Comparison of ENCODE assay signal across 14 cellular contexts in the genomic region with DNA sequence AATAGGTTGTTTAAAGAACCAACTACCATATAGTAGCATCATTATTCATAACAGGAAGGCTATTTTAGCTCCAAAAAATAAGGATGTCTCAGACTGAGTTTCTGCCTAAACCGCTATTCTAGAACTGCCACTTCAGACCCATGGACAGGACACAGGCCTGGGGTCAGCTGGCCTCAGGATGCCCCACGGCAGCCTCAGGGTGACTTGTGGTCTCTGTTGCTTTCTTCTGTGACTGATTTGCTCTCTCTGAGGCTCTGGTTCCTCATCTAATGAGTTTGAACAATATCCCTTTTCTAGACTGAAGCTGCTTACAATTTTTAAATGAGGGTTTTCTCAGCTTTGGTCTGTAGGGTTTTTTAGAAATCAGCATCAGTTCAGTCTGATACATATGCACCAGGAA. TPM values are rescaled to one million over a fixed set of nuclear protein-coding genes. Genes with fewer than 3 reads are reported as not detected.
DNase-seq lines count a peak whose midpoint lies in the region; ATAC-seq and TF ChIP-seq lines count a peak whose summit lies in the region.
"Had no signal": no experiment of that assay in that cellular context is flagged by ENCODE, and none has a peak within 500 bp of the region (broad histone marks: within the 10 kb centered on the region; RNA-seq: fewer than 3 reads in every experiment).

No MANE protein-coding gene starts in this region.

- H4K20me1 ChIP-seq in BLaER1 (no peaks in the 10 kb centered on the region), GM23338 (replicated peaks; ENCODE audit: insufficient read depth) (no peaks in the 10 kb centered on the region)

- H3K36me3 ChIP-seq in BLaER1 (no peaks in the 10 kb centered on the region), colonic mucosa (no peaks in the 10 kb centered on the region), GM23338 (ENCODE audit: insufficient read depth) (no peaks in the 10 kb centered on the region)
- H3K36me3 ChIP-seq: BE2C, HAP-1 had no signal

- no peak overlapping the region for H2AFZ ChIP-seq in GM23338

- peaks cover 18% of the 10 kb centered on the region for H3K9me3 Mint-ChIP-seq in GM23338

- no peaks in the 10 kb centered on the region for H3F3A ChIP-seq in GM23338 (replicated peaks; ENCODE audit: low read depth)

- TF ChIP-seq CTCF in GM12865 (IDR thresholded peaks at IDR 0.05; ENCODE audit: insufficient read depth, low read depth, low read length, missing control alignments) (no peak), colonic mucosa (IDR thresholded peaks at IDR 0.05) (no peak), GM23338 (conservative IDR thresholded peaks at IDR 0.05; ENCODE audit: low read depth in 2 of 2) (no peak)

- intact Hi-C loops in colonic mucosa (cut with DNase I): no loop called here

- peak overlapping the region; percentile 15; the same call in 1 of the 2 replicates for H3K4me3 ChIP-seq in BLaER1
- no peak overlapping the region for H3K4me3 ChIP-seq in GM12865 (ENCODE audit: low read depth, low read length)
- H3K4me3 ChIP-seq in colonic mucosa: no peak overlapping the region
- H3K4me3 ChIP-seq in GM23338: no peak overlapping the region
- H3K4me3 ChIP-seq: HAP-1 had no signal

- H3K4me2 ChIP-seq in BLaER1: peak overlapping the region; percentile 80
- H3K4me2 ChIP-seq in GM23338: no peak overlapping the region

- H3K79me2 ChIP-seq in GM23338 (replicated peaks; ENCODE audit: insufficient read depth): no peaks in the 10 kb centered on the region

- H3K9me3 ChIP-seq in BLaER1 (peaks cover 31% of the 10 kb centered on the region), colonic mucosa (no peaks in the 10 kb centered on the region)
- H3K9me3 ChIP-seq: BE2C, HAP-1 had no signal

- H3K4me3 Mint-ChIP-seq in GM23338: no peak overlapping the region
- H3K4me3 Mint-ChIP-seq: CD4-positive, CD25-positive, alpha-beta regulatory T cell had no signal

- DNase-seq in GM12865 (ENCODE audit: low read depth) (peak; percentile 37), colonic mucosa (peak; percentile 10), ureter (ENCODE audit: low spot score) (peak; percentile 17), GM23338 (ENCODE audit: low spot score) (no peak), Kasumi-1 (lab: John Stamatoyannopoulos, UW) (no peak), AG08395 (ENCODE audit: low spot score) (no peak)
- DNase-seq: ACHN; BE2C; CD4-positive, CD25-positive, alpha-beta regulatory T cell; DMS53 had no signal

- peak overlapping the region; percentile 49; the same call in 1 of the 2 replicates for H3K27ac ChIP-seq in BLaER1
- no peak overlapping the region for H3K27ac ChIP-seq in colonic mucosa
- H3K27ac ChIP-seq in GM23338 (ENCODE audit: low read depth): no peak overlapping the region

- no peak overlapping the region for H3K27ac Mint-ChIP-seq in GM23338
- H3K27ac Mint-ChIP-seq: CD4-positive, CD25-positive, alpha-beta regulatory T cell had no signal

- H3K4me1 ChIP-seq in BLaER1 (peaks cover 70% of the 10 kb centered on the region), colonic mucosa (no peaks in the 10 kb centered on the region), GM23338 (ENCODE audit: insufficient read depth) (peaks cover 10% of the 10 kb centered on the region; the same call in 1 of the 2 replicates)
- H3K4me1 ChIP-seq: BE2C, HAP-1 had no signal

- H3K9me2 ChIP-seq in GM23338 (ENCODE audit: insufficient read depth): no peaks in the 10 kb centered on the region

- ATAC-seq in GM23338: no peak
- ATAC-seq: HepG2 had no signal

- no peak overlapping the region; the same call in 1 of the 2 replicates for H3K9ac ChIP-seq in BLaER1
- no peak overlapping the region for H3K9ac ChIP-seq in colonic mucosa (ENCODE audit: low read depth in 2 of 2, low read length in 2 of 2)

- H3K36me3 Mint-ChIP-seq in GM23338 (ENCODE audit: low read depth): peaks cover 12% of the 10 kb centered on the region
- H3K36me3 Mint-ChIP-seq: CD4-positive, CD25-positive, alpha-beta regulatory T cell had no signal

- H3K27me3 ChIP-seq in BLaER1 (no peaks in the 10 kb centered on the region), colonic mucosa (no peaks in the 10 kb centered on the region), GM23338 (ENCODE audit: insufficient read depth) (no peaks in the 10 kb centered on the region)

- no peaks in the 10 kb centered on the region for H3K27me3 Mint-ChIP-seq in GM23338 (ENCODE audit: insufficient read depth, low read depth, poor library complexity)
- H3K27me3 Mint-ChIP-seq: CD4-positive, CD25-positive, alpha-beta regulatory T cell had no signal

- peaks cover 21% of the 10 kb centered on the region for H3K4me1 Mint-ChIP-seq in GM23338

TF ChIP-seq in GM23338, 12 proteins besides CTCF, POLR2A, EP300 and RAD21 (continues in another document):
- TF ChIP-seq NANOG (IDR thresholded peaks at IDR 0.05; ENCODE audit: borderline replicate concordance) (no peak), CREB1 (CRISPR knock-in tag; IDR thresholded peaks at IDR 0.05; ENCODE audit: low read depth) (no peak), STAT1 (IDR thresholded peaks at IDR 0.05; ENCODE audit: unreplicated experiment) (no peak), ZNF331 (CRISPR knock-in tag; IDR thresholded peaks at IDR 0.05; ENCODE audit: low read depth) (no peak), JUNB (IDR thresholded peaks at IDR 0.05; ENCODE audit: unreplicated experiment) (no peak), POLR2AphosphoS5 (IDR thresholded peaks at IDR 0.05; ENCODE audit: low read depth) (no peak), EZH2phosphoT487 (IDR thresholded peaks at IDR 0.05; ENCODE audit: unreplicated experiment) (no peak)
- TF ChIP-seq, protein P1, sequence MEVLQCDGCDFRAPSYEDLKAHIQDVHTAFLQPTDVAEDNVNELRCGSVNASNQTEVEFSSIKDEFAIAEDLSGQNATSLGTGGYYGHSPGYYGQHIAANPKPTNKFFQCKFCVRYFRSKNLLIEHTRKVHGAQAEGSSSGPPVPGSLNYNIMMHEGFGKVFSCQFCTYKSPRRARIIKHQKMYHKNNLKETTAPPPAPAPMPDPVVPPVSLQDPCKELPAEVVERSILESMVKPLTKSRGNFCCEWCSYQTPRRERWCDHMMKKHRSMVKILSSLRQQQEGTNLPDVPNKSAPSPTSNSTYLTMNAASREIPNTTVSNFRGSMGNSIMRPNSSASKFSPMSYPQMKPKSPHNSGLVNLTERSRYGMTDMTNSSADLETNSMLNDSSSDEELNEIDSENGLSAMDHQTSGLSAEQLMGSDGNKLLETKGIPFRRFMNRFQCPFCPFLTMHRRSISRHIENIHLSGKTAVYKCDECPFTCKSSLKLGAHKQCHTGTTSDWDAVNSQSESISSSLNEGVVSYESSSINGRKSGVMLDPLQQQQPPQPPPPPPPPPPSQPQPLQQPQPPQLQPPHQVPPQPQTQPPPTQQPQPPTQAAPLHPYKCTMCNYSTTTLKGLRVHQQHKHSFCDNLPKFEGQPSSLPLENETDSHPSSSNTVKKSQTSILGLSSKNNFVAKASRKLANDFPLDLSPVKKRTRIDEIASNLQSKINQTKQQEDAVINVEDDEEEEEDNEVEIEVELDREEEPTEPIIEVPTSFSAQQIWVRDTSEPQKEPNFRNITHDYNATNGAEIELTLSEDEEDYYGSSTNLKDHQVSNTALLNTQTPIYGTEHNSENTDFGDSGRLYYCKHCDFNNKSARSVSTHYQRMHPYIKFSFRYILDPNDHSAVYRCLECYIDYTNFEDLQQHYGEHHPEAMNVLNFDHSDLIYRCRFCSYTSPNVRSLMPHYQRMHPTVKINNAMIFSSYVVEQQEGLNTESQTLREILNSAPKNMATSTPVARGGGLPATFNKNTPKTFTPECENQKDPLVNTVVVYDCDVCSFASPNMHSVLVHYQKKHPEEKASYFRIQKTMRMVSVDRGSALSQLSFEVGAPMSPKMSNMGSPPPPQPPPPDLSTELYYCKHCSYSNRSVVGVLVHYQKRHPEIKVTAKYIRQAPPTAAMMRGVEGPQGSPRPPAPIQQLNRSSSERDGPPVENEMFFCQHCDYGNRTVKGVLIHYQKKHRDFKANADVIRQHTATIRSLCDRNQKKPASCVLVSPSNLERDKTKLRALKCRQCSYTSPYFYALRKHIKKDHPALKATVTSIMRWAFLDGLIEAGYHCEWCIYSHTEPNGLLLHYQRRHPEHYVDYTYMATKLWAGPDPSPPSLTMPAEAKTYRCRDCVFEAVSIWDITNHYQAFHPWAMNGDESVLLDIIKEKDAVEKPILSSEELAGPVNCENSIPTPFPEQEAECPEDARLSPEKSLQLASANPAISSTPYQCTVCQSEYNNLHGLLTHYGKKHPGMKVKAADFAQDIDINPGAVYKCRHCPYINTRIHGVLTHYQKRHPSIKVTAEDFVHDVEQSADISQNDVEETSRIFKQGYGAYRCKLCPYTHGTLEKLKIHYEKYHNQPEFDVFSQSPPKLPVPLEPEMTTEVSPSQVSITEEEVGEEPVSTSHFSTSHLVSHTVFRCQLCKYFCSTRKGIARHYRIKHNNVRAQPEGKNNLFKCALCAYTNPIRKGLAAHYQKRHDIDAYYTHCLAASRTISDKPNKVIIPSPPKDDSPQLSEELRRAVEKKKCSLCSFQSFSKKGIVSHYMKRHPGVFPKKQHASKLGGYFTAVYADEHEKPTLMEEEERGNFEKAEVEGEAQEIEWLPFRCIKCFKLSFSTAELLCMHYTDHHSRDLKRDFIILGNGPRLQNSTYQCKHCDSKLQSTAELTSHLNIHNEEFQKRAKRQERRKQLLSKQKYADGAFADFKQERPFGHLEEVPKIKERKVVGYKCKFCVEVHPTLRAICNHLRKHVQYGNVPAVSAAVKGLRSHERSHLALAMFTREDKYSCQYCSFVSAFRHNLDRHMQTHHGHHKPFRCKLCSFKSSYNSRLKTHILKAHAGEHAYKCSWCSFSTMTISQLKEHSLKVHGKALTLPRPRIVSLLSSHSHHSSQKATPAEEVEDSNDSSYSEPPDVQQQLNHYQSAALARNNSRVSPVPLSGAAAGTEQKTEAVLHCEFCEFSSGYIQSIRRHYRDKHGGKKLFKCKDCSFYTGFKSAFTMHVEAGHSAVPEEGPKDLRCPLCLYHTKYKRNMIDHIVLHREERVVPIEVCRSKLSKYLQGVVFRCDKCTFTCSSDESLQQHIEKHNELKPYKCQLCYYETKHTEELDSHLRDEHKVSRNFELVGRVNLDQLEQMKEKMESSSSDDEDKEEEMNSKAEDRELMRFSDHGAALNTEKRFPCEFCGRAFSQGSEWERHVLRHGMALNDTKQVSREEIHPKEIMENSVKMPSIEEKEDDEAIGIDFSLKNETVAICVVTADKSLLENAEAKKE (CRISPR knock-in tag; IDR thresholded peaks at IDR 0.05): no peak
- TF ChIP-seq, protein P2, sequence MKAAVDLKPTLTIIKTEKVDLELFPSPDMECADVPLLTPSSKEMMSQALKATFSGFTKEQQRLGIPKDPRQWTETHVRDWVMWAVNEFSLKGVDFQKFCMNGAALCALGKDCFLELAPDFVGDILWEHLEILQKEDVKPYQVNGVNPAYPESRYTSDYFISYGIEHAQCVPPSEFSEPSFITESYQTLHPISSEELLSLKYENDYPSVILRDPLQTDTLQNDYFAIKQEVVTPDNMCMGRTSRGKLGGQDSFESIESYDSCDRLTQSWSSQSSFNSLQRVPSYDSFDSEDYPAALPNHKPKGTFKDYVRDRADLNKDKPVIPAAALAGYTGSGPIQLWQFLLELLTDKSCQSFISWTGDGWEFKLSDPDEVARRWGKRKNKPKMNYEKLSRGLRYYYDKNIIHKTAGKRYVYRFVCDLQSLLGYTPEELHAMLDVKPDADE (IDR thresholded peaks at IDR 0.05): no peak

RNA-seq across cellular contexts. Expression of a gene that starts 31.8 kb away (rescaled TPM):
- total RNA-seq in colonic mucosa: 10 to 100 TPM; 25.1 to 52.5 TPM
- total RNA-seq in ureter: 9.5 TPM
- 1.4 and 2.8 TPM in 2 replicates for total RNA-seq in GM23338 (2014; rRNA removed; shearing (Covaris generic))
- 0.47 and 1.3 TPM in 2 replicates for polyA plus RNA-seq in GM23338 (2016; fragmentation: Nextera tagmentation; extraction: Ambion mirVana)
- total RNA-seq: Daoy, HepG2 had no signal
- polyA plus RNA-seq: HepG2 had no signal

Comparison
In these comparisons a context has a peak if more than half of its experiments do, and no peak if none do; other contexts are left out.
1. DNase-seq: peak in GM12865 (single experiment), colonic mucosa (single experiment) and ureter (single experiment); none in GM23338 (single experiment), Kasumi-1 (0 of 2) and AG08395 (single experiment).